Comparison of ENCODE assay signal across 1 cellular context in genomic region chr6:165694296-165694695, GRCh38.
TF ChIP-seq lines count a peak whose summit lies in the region.

No MANE protein-coding gene starts in this region.

TF ChIP-seq in H1, 55 proteins besides CTCF, POLR2A, EP300 and RAD21:
- TF ChIP-seq POLR2AphosphoS5 (IDR thresholded peaks at IDR 0.05; ENCODE audit: low read depth, low read length): no peak
- no peak for TF ChIP-seq CHD1 (IDR thresholded peaks at IDR 0.05; ENCODE audit: low read depth, low read length)
- no peak for TF ChIP-seq NRF1 (IDR thresholded peaks at IDR 0.05; ENCODE audit: low read depth, low read length)
- TF ChIP-seq ZNF274 (IDR thresholded peaks at IDR 0.05; ENCODE audit: borderline replicate concordance, extremely low read depth, low read length): no peak
- no peak for TF ChIP-seq CEBPB (IDR thresholded peaks at IDR 0.05; ENCODE audit: low read depth, low read length)
- no peak for TF ChIP-seq SUZ12 (IDR thresholded peaks at IDR 0.05; ENCODE audit: low read length)
- no peak for TF ChIP-seq SP1 (IDR thresholded peaks at IDR 0.05; ENCODE audit: low read depth, low read length)
- TF ChIP-seq JUN (IDR thresholded peaks at IDR 0.05; ENCODE audit: low read depth, low read length): no peak
- TF ChIP-seq SIRT6 (IDR thresholded peaks at IDR 0.05; ENCODE audit: low read length): no peak
- no peak for TF ChIP-seq TAF7 (optimal IDR thresholded peaks at IDR 0.05; ENCODE audit: borderline replicate concordance, low read depth, low read length)
- TF ChIP-seq ATF3 (IDR thresholded peaks at IDR 0.05; ENCODE audit: insufficient read depth, low read depth, low read length): no peak
- TF ChIP-seq BRCA1 (IDR thresholded peaks at IDR 0.05; ENCODE audit: low read depth, low read length): no peak
- TF ChIP-seq CHD2 (IDR thresholded peaks at IDR 0.05; ENCODE audit: low read length): no peak
- TF ChIP-seq MAX (IDR thresholded peaks at IDR 0.05): no peak
- TF ChIP-seq KDM5A (IDR thresholded peaks at IDR 0.05; ENCODE audit: low read length): no peak
- TF ChIP-seq EGR1 (IDR thresholded peaks at IDR 0.05; ENCODE audit: borderline replicate concordance, low read depth, low read length): no peak
- TF ChIP-seq FOSL1 (IDR thresholded peaks at IDR 0.05; ENCODE audit: insufficient read depth, low read depth, low read length): no peak
